ENCODE assay signal across 1 cellular context in the genomic region with DNA sequence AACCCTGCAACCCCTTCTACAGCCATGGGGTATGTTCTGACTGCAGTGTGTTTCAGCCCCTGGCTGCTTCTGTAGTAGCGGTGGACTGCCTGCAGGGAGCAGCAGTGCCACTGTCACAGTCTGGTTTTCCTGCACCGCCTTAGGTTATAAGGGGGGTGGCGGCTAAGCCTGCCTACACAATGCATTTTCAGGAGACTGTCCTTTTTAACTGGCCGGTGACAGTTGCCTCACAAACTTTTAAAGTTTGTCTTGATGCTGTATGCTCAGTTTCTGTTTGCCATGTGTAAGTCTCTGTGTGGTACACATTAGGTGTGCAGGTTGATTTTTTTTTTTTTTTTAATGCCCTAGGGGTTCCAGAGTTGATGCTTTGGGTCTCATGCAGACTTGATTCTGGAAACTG.
TF ChIP-seq lines count a peak whose summit lies in the region.

No MANE protein-coding gene starts in this region.

TF ChIP-seq in HEK293, 187 proteins besides CTCF, POLR2A, EP300 and RAD21 (continued from another document):
- TF ChIP-seq, protein P1, sequence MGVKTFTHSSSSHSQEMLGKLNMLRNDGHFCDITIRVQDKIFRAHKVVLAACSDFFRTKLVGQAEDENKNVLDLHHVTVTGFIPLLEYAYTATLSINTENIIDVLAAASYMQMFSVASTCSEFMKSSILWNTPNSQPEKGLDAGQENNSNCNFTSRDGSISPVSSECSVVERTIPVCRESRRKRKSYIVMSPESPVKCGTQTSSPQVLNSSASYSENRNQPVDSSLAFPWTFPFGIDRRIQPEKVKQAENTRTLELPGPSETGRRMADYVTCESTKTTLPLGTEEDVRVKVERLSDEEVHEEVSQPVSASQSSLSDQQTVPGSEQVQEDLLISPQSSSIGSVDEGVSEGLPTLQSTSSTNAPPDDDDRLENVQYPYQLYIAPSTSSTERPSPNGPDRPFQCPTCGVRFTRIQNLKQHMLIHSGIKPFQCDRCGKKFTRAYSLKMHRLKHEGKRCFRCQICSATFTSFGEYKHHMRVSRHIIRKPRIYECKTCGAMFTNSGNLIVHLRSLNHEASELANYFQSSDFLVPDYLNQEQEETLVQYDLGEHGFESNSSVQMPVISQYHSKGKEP (tag by site-specific recombination; IDR thresholded peaks at IDR 0.05), result peak; percentile 27; the same call in 1 of the 2 replicates
- TF ChIP-seq ZSCAN30 (tag by site-specific recombination; IDR thresholded peaks at IDR 0.05) (peak; percentile 66; the same call in 1 of the 2 replicates), ZNF654 (tag by site-specific recombination; IDR thresholded peaks at IDR 0.05; ENCODE audit: low read depth) (peak; percentile 69), ZNF792 (tag by site-specific recombination; IDR thresholded peaks at IDR 0.05) (no peak), KLF10 (tag by site-specific recombination; IDR thresholded peaks at IDR 0.05) (no peak)
- TF ChIP-seq, protein P2, sequence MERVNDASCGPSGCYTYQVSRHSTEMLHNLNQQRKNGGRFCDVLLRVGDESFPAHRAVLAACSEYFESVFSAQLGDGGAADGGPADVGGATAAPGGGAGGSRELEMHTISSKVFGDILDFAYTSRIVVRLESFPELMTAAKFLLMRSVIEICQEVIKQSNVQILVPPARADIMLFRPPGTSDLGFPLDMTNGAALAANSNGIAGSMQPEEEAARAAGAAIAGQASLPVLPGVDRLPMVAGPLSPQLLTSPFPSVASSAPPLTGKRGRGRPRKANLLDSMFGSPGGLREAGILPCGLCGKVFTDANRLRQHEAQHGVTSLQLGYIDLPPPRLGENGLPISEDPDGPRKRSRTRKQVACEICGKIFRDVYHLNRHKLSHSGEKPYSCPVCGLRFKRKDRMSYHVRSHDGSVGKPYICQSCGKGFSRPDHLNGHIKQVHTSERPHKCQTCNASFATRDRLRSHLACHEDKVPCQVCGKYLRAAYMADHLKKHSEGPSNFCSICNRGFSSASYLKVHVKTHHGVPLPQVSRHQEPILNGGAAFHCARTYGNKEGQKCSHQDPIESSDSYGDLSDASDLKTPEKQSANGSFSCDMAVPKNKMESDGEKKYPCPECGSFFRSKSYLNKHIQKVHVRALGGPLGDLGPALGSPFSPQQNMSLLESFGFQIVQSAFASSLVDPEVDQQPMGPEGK (tag by site-specific recombination; IDR thresholded peaks at IDR 0.05), result no peak
